Comparison of ENCODE assay signal across 24 cellular contexts in genomic region chr14:80475074-80475473, GRCh38.
A peak's percentile ranks its signal among the peaks of the same experiment; 100 is the strongest.
DNase-seq lines count a peak whose midpoint lies in the region; ATAC-seq and TF ChIP-seq lines count a peak whose summit lies in the region.
"Had no signal": no experiment of that assay in that cellular context is flagged by ENCODE, and none has a peak within 500 bp of the region (broad histone marks: within the 10 kb centered on the region; RNA-seq: fewer than 3 reads in every experiment).

No MANE protein-coding gene starts in this region.

- peak overlapping the region; percentile 35 for H2AFZ ChIP-seq in osteoblast (ENCODE audit: low read length)

- H3K27ac ChIP-seq in osteoblast (ENCODE audit: low read depth, low read length) (no peak overlapping the region), gastrocnemius medialis (no peak overlapping the region)
- H3K27ac ChIP-seq: left lung, tibial artery had no signal

- intact Hi-C loops in cardiac septum (cut with DNase I) (no loop called here), gastrocnemius medialis (cut with DNase I; ENCODE audit: low total_unique reads) (no loop called here)

- H3K79me2 ChIP-seq in osteoblast (ENCODE audit: insufficient read depth, low read length), result no peaks in the 10 kb centered on the region

- H3K27me3 ChIP-seq in osteoblast (ENCODE audit: insufficient read depth, low read length), result no peaks in the 10 kb centered on the region
- no peaks in the 10 kb centered on the region for H3K27me3 ChIP-seq in gastrocnemius medialis
- H3K27me3 ChIP-seq: left lung, tibial artery had no signal

- no peaks in the 10 kb centered on the region for H4K20me1 ChIP-seq in osteoblast (ENCODE audit: insufficient read depth, low read length)

- in situ Hi-C loops in gastrocnemius medialis (cut with MboI; ENCODE audit: low sequenced_read_pairs in 4 of 4), result no loop called here

- no peak for ATAC-seq in GM18867 (IDR thresholded peaks at IDR 0.05; ENCODE audit: unreplicated experiment)
- ATAC-seq in HG02970 (IDR thresholded peaks at IDR 0.05; ENCODE audit: low FRiP score, unreplicated experiment), result no peak
- no peak for ATAC-seq in gastrocnemius medialis
- ATAC-seq: activated naive CD8-positive, alpha-beta T cell treated with anti-CD3 and anti-CD28 coated beads, Interleukin-2, amount 50 U/mL, for 24 hours; HCT116; K562; left lung had no signal

- no peak for TF ChIP-seq CTCF in osteoblast (IDR thresholded peaks at IDR 0.05; ENCODE audit: extremely low read depth, low read depth, low read length)
- TF ChIP-seq CTCF in gastrocnemius medialis (IDR thresholded peaks at IDR 0.05 in 4 of 5, conservative IDR thresholded peaks at IDR 0.05 in 1 of 5), result no peak

- no peaks in the 10 kb centered on the region for H3K36me3 ChIP-seq in osteoblast (ENCODE audit: insufficient read depth, low read length)
- peaks cover 0 to 34% of the 10 kb centered on the region in 2 donors for H3K36me3 ChIP-seq in gastrocnemius medialis
- H3K36me3 ChIP-seq: left lung, tibial artery had no signal

- peak overlapping the region; percentile 24 for H3K4me2 ChIP-seq in osteoblast (ENCODE audit: insufficient read depth, low read length)

- peak; percentile 55 for DNase-seq in EL
- DNase-seq in LHCN-M2 (ENCODE audit: low read depth), result peak; percentile 34
- peak; percentile 35 for DNase-seq in dedifferentiated amniotic fluid mesenchymal stem cell (ENCODE audit: extremely low spot score)
- DNase-seq in osteoblast (ENCODE audit: insufficient read length, low spot score, missing footprints), result no peak
- DNase-seq in cardiac septum (ENCODE audit: low spot score), result no peak
- no peak for DNase-seq in gastrocnemius medialis
- DNase-seq: activated CD4-positive, alpha-beta T cell treated with anti-CD3 and anti-CD28 coated beads, Interleukin-2, amount 10 ng/mL, durations not matched to agents 7 days and 5 days; activated naive CD8-positive, alpha-beta T cell treated with anti-CD3 and anti-CD28 coated beads, Interleukin-2, amount 50 U/mL, for 24 hours; caudate nucleus; DMS79; head of caudate nucleus; left lung; NCI-H187; NCI-H748 treated with DMSO at 0.1 percent for 48 hours; nephron progenitor cell; OCI-M1; SHP77; stimulated activated naive CD4-positive, alpha-beta T cell treated with Interleukin-2 at 50 U/mL for 16 hours; tibial artery had no signal

- no peaks in the 10 kb centered on the region for H3K9me3 ChIP-seq in osteoblast (ENCODE audit: low read depth, low read length)
- no peaks in the 10 kb centered on the region for H3K9me3 ChIP-seq in gastrocnemius medialis
- H3K9me3 ChIP-seq: tibial artery had no signal

- TF ChIP-seq POLR2A in gastrocnemius medialis (IDR thresholded peaks at IDR 0.05), result no peak

- H3K4me1 ChIP-seq in osteoblast (ENCODE audit: insufficient read depth, low read length), result peaks cover 16% of the 10 kb centered on the region
- H3K4me1 ChIP-seq in gastrocnemius medialis, result no peaks in the 10 kb centered on the region
- H3K4me1 ChIP-seq: left lung had no signal

- H3K4me3 ChIP-seq in osteoblast (ENCODE audit: insufficient read depth, low read length), result no peak overlapping the region
- no peak overlapping the region for H3K4me3 ChIP-seq in gastrocnemius medialis
- H3K4me3 ChIP-seq: K562, left lung, skin epidermis, tibial artery had no signal

Comparison
In these comparisons a context has a peak if more than half of its experiments do, and no peak if none do; other contexts are left out.
1. DNase-seq: peak in EL (single experiment), LHCN-M2 (single experiment) and dedifferentiated amniotic fluid mesenchymal stem cell (single experiment); none in osteoblast (single experiment), cardiac septum (single experiment) and gastrocnemius medialis (0 of 2).